10 cellular contexts compared by ENCODE assay signal in genomic region chr5:7395432-7396168, GRCh38. TPM values are rescaled to one million over a fixed set of nuclear protein-coding genes. Genes with fewer than 3 reads are reported as not detected.
DNase-seq lines count a peak whose midpoint lies in the region; ATAC-seq and TF ChIP-seq lines count a peak whose summit lies in the region.
"Had no signal": no experiment of that assay in that cellular context is flagged by ENCODE, and none has a peak within 500 bp of the region (broad histone marks: within the 10 kb centered on the region; RNA-seq: fewer than 3 reads in every experiment).

Gene ADCY2 (plus strand): TSS chr5:7396138. CDS start chr5:7396297, 159 bp downstream.

- H3K27ac Mint-ChIP-seq in activated T-cell treated with anti-CD3 and anti-CD28 coated beads, Interleukin-2, amount 50 U/mL, for 72 hours: no peak within 1 kb of the TSS
- H3K27ac Mint-ChIP-seq in nephron: peak within 1 kb of the TSS; percentile 12 to 65 (median 62)

- H3K9me3 Mint-ChIP-seq in activated T-cell treated with anti-CD3 and anti-CD28 coated beads, Interleukin-2, amount 50 U/mL, for 72 hours: no peaks in the 10 kb centered on the region
- H3K9me3 Mint-ChIP-seq in nephron: no peaks in the 10 kb centered on the region

- intact Hi-C loops in esophagus muscularis mucosa (cut with DNase I) (loop anchor here (5.0 to 10.0 kb wide), 2 partner anchors 352 to 761 kb away; partner anchors contain the start of genes NSUN2 and SRD5A1), upper lobe of right lung (cut with DNase I) (no loop called here)

- H3K4me1 ChIP-seq in esophagus muscularis mucosa: peaks cover 9 to 37% (median 27%) of the 10 kb centered on the region in 4 donors
- no peaks in the 10 kb centered on the region for H3K4me1 ChIP-seq in upper lobe of right lung

- H3K9me3 ChIP-seq in esophagus muscularis mucosa: no peaks in the 10 kb centered on the region
- H3K9me3 ChIP-seq in upper lobe of right lung: no peaks in the 10 kb centered on the region

- no peak for TF ChIP-seq CTCF in esophagus muscularis mucosa (IDR thresholded peaks at IDR 0.05)
- no peak for TF ChIP-seq CTCF in nephron (IDR thresholded peaks at IDR 0.05; ENCODE audit: unreplicated experiment in 3 of 3)
- TF ChIP-seq CTCF in upper lobe of right lung (IDR thresholded peaks at IDR 0.05): no peak

- H3K4me3 Mint-ChIP-seq in activated T-cell treated with anti-CD3 and anti-CD28 coated beads, Interleukin-2, amount 50 U/mL, for 72 hours: peak within 1 kb of the TSS; percentile 44 to 49
- H3K4me3 Mint-ChIP-seq in nephron: peak within 1 kb of the TSS; percentile 84 to 94 (median 90)

- H3K36me3 ChIP-seq in esophagus muscularis mucosa (no peaks in the 10 kb centered on the region), upper lobe of right lung (no peaks in the 10 kb centered on the region)

- H3K27ac ChIP-seq in esophagus muscularis mucosa (replicated peaks in 1 of 4): peak within 1 kb of the TSS; percentile 78 to 82 (median 80)
- no peak within 1 kb of the TSS for H3K27ac ChIP-seq in upper lobe of right lung

- no peaks in the 10 kb centered on the region for H3K36me3 Mint-ChIP-seq in activated T-cell treated with anti-CD3 and anti-CD28 coated beads, Interleukin-2, amount 50 U/mL, for 72 hours (ENCODE audit: insufficient read depth in 2 of 2)
- H3K36me3 Mint-ChIP-seq in nephron (ENCODE audit: low read depth): no peaks in the 10 kb centered on the region

- no peak for TF ChIP-seq EP300 in esophagus muscularis mucosa (IDR thresholded peaks at IDR 0.05)

- H3K4me3 ChIP-seq in esophagus muscularis mucosa (peak within 1 kb of the TSS; percentile 70 to 83 (median 75)), upper lobe of right lung (peak within 1 kb of the TSS; percentile 29)

- peaks cover 6% of the 10 kb centered on the region for H3K4me1 Mint-ChIP-seq in activated T-cell treated with anti-CD3 and anti-CD28 coated beads, Interleukin-2, amount 50 U/mL, for 72 hours (ENCODE audit: low read depth)
- peaks cover 20% of the 10 kb centered on the region for H3K4me1 Mint-ChIP-seq in nephron

- no peak for DNase-seq in activated T-cell treated with anti-CD3 and anti-CD28 coated beads, Interleukin-2, amount 50 U/mL, for 72 hours
- DNase-seq in activated T-cell treated with anti-CD3 and anti-CD28 coated beads, Interleukin-2, amount 50 U/mL, for 48 hours: no peak
- DNase-seq in esophagus muscularis mucosa (ENCODE audit: extremely low spot score) (peak; percentile 90), upper lobe of right lung (no peak), NCI-H1694 treated with DMSO at 0.1 percent for 48 hours (lab: John Stamatoyannopoulos, UW) (no peak), Kasumi-1 (lab: John Stamatoyannopoulos, UW) (no peak)
- DNase-seq: ACHN; activated CD4-positive, alpha-beta T cell treated with anti-CD3 and anti-CD28 coated beads for 48 hours had no signal

- H3K27me3 ChIP-seq in esophagus muscularis mucosa: peaks cover 0 to 22% (median 0%) of the 10 kb centered on the region in 4 donors
- H3K27me3 ChIP-seq in upper lobe of right lung: peaks cover 51% of the 10 kb centered on the region

- 1% methylated on average over 12 of the region's 73 CpGs for WGBS in esophagus muscularis mucosa

- peak in 1 of 2 donors; percentile 9 for ATAC-seq in activated T-cell treated with anti-CD3 and anti-CD28 coated beads, Interleukin-2, amount 50 U/mL, for 72 hours (replicated peaks in 1 of 2)
- ATAC-seq in upper lobe of right lung (peak; percentile 25), HG03139 (IDR thresholded peaks at IDR 0.05; ENCODE audit: unreplicated experiment) (no peak)

- no peak for TF ChIP-seq POLR2A in esophagus muscularis mucosa (IDR thresholded peaks at IDR 0.05; ENCODE audit: low read depth)

- H3K27me3 Mint-ChIP-seq in activated T-cell treated with anti-CD3 and anti-CD28 coated beads, Interleukin-2, amount 50 U/mL, for 72 hours (ENCODE audit: low read depth): peaks cover 40% of the 10 kb centered on the region
- H3K27me3 Mint-ChIP-seq in nephron (ENCODE audit: low read depth): peaks cover 47% of the 10 kb centered on the region

RNA-seq across cellular contexts. Expression of gene ADCY2, which starts in this region (rescaled TPM):
- total RNA-seq in activated T-cell treated with anti-CD3 and anti-CD28 coated beads, Interleukin-2, amount 50 U/mL, for 72 hours: not detected
- total RNA-seq in esophagus muscularis mucosa (1 to 10 TPM; 4.8 to 9.1 (median 5.7) TPM), upper lobe of right lung (0.17 TPM)

Comparison
In these comparisons a context has a peak if more than half of its experiments do, and no peak if none do; other contexts are left out.
1. Peak in ATAC-seq and H3K4me3 ChIP-seq in upper lobe of right lung; RNA of the gene not detected or under 1 TPM.